Comparison of ENCODE assay signal across 1 cellular context in the genomic region with DNA sequence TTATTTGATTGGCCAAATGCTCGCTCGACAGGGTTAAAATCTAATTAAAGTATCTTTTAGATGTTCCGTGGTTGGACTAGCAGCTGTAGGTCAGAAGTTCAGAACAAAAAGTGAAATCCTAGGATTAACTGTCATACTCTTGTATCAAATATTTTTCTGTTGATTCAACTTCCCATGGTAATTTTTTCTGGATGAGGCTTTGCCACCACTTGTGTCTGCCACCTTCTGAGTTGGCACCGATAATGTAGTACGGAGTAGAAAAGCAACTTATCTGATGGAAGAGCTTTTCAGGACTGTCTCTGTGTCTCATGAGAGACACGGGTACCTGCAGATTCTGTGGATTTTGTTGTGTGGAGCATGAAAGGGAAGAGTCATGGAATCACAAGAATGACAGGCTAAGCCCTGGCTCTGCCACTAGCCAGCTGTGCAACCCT.
TF ChIP-seq lines count a peak whose summit lies in the region.

No MANE protein-coding gene starts in this region.

TF ChIP-seq in GM23338, 12 proteins besides CTCF, POLR2A, EP300 and RAD21 (continued from another document):
- TF ChIP-seq, protein P1, sequence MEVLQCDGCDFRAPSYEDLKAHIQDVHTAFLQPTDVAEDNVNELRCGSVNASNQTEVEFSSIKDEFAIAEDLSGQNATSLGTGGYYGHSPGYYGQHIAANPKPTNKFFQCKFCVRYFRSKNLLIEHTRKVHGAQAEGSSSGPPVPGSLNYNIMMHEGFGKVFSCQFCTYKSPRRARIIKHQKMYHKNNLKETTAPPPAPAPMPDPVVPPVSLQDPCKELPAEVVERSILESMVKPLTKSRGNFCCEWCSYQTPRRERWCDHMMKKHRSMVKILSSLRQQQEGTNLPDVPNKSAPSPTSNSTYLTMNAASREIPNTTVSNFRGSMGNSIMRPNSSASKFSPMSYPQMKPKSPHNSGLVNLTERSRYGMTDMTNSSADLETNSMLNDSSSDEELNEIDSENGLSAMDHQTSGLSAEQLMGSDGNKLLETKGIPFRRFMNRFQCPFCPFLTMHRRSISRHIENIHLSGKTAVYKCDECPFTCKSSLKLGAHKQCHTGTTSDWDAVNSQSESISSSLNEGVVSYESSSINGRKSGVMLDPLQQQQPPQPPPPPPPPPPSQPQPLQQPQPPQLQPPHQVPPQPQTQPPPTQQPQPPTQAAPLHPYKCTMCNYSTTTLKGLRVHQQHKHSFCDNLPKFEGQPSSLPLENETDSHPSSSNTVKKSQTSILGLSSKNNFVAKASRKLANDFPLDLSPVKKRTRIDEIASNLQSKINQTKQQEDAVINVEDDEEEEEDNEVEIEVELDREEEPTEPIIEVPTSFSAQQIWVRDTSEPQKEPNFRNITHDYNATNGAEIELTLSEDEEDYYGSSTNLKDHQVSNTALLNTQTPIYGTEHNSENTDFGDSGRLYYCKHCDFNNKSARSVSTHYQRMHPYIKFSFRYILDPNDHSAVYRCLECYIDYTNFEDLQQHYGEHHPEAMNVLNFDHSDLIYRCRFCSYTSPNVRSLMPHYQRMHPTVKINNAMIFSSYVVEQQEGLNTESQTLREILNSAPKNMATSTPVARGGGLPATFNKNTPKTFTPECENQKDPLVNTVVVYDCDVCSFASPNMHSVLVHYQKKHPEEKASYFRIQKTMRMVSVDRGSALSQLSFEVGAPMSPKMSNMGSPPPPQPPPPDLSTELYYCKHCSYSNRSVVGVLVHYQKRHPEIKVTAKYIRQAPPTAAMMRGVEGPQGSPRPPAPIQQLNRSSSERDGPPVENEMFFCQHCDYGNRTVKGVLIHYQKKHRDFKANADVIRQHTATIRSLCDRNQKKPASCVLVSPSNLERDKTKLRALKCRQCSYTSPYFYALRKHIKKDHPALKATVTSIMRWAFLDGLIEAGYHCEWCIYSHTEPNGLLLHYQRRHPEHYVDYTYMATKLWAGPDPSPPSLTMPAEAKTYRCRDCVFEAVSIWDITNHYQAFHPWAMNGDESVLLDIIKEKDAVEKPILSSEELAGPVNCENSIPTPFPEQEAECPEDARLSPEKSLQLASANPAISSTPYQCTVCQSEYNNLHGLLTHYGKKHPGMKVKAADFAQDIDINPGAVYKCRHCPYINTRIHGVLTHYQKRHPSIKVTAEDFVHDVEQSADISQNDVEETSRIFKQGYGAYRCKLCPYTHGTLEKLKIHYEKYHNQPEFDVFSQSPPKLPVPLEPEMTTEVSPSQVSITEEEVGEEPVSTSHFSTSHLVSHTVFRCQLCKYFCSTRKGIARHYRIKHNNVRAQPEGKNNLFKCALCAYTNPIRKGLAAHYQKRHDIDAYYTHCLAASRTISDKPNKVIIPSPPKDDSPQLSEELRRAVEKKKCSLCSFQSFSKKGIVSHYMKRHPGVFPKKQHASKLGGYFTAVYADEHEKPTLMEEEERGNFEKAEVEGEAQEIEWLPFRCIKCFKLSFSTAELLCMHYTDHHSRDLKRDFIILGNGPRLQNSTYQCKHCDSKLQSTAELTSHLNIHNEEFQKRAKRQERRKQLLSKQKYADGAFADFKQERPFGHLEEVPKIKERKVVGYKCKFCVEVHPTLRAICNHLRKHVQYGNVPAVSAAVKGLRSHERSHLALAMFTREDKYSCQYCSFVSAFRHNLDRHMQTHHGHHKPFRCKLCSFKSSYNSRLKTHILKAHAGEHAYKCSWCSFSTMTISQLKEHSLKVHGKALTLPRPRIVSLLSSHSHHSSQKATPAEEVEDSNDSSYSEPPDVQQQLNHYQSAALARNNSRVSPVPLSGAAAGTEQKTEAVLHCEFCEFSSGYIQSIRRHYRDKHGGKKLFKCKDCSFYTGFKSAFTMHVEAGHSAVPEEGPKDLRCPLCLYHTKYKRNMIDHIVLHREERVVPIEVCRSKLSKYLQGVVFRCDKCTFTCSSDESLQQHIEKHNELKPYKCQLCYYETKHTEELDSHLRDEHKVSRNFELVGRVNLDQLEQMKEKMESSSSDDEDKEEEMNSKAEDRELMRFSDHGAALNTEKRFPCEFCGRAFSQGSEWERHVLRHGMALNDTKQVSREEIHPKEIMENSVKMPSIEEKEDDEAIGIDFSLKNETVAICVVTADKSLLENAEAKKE (CRISPR knock-in tag; IDR thresholded peaks at IDR 0.05) = no peak
- TF ChIP-seq NANOG (IDR thresholded peaks at IDR 0.05; ENCODE audit: borderline replicate concordance) = no peak
